1 cellular context compared by ENCODE assay signal in the genomic region with DNA sequence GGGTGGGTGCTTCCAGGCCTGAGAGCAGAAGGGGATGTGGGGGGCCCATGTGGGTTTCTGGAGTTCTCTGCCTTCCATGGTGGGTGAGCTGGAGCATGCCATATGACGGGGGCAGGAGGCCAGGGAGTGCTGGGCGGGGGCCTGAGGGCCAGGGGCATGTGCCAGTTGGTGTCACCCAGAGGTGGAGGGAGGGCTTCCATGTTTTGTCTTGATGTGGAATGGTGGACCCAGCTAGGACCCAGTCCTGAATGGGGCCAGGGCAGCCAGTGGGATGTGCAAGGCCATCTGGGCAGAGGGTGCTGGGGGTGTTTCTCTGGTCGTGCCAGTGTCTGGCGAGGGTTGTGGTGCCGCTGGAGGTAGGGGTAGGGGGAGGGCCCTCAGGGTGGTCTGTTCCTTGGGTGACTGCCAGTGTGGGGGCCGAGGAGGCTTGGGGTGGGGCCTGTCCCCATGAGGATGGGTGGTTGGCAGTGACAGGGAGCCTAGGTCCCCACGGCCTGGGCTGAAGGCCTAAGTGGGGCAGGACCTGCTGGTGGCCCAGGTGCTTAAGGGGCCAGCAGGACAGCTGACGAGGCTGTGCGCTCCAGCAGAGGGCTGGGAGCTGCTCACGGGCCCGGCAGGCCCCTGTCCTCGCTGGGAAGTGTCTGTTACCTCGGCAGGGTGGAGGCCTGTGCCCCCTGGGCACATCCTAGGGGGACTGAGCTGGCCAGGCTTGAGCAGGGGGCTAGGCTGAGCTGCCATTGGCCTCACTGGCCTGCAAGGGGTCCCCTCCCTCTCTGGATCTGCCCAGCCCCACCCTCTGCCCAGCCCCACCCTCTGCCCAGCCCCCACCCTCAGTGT.
TF ChIP-seq lines count a peak whose summit lies in the region.

No MANE protein-coding gene starts in this region.

TF ChIP-seq in GM23338, 12 proteins besides CTCF, POLR2A, EP300 and RAD21 (continued from another document):
- no peak for TF ChIP-seq JUNB (IDR thresholded peaks at IDR 0.05; ENCODE audit: unreplicated experiment)
- TF ChIP-seq STAT1 (IDR thresholded peaks at IDR 0.05; ENCODE audit: unreplicated experiment), result no peak
- TF ChIP-seq, protein P1, sequence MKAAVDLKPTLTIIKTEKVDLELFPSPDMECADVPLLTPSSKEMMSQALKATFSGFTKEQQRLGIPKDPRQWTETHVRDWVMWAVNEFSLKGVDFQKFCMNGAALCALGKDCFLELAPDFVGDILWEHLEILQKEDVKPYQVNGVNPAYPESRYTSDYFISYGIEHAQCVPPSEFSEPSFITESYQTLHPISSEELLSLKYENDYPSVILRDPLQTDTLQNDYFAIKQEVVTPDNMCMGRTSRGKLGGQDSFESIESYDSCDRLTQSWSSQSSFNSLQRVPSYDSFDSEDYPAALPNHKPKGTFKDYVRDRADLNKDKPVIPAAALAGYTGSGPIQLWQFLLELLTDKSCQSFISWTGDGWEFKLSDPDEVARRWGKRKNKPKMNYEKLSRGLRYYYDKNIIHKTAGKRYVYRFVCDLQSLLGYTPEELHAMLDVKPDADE (IDR thresholded peaks at IDR 0.05), result no peak
- TF ChIP-seq, protein P2, sequence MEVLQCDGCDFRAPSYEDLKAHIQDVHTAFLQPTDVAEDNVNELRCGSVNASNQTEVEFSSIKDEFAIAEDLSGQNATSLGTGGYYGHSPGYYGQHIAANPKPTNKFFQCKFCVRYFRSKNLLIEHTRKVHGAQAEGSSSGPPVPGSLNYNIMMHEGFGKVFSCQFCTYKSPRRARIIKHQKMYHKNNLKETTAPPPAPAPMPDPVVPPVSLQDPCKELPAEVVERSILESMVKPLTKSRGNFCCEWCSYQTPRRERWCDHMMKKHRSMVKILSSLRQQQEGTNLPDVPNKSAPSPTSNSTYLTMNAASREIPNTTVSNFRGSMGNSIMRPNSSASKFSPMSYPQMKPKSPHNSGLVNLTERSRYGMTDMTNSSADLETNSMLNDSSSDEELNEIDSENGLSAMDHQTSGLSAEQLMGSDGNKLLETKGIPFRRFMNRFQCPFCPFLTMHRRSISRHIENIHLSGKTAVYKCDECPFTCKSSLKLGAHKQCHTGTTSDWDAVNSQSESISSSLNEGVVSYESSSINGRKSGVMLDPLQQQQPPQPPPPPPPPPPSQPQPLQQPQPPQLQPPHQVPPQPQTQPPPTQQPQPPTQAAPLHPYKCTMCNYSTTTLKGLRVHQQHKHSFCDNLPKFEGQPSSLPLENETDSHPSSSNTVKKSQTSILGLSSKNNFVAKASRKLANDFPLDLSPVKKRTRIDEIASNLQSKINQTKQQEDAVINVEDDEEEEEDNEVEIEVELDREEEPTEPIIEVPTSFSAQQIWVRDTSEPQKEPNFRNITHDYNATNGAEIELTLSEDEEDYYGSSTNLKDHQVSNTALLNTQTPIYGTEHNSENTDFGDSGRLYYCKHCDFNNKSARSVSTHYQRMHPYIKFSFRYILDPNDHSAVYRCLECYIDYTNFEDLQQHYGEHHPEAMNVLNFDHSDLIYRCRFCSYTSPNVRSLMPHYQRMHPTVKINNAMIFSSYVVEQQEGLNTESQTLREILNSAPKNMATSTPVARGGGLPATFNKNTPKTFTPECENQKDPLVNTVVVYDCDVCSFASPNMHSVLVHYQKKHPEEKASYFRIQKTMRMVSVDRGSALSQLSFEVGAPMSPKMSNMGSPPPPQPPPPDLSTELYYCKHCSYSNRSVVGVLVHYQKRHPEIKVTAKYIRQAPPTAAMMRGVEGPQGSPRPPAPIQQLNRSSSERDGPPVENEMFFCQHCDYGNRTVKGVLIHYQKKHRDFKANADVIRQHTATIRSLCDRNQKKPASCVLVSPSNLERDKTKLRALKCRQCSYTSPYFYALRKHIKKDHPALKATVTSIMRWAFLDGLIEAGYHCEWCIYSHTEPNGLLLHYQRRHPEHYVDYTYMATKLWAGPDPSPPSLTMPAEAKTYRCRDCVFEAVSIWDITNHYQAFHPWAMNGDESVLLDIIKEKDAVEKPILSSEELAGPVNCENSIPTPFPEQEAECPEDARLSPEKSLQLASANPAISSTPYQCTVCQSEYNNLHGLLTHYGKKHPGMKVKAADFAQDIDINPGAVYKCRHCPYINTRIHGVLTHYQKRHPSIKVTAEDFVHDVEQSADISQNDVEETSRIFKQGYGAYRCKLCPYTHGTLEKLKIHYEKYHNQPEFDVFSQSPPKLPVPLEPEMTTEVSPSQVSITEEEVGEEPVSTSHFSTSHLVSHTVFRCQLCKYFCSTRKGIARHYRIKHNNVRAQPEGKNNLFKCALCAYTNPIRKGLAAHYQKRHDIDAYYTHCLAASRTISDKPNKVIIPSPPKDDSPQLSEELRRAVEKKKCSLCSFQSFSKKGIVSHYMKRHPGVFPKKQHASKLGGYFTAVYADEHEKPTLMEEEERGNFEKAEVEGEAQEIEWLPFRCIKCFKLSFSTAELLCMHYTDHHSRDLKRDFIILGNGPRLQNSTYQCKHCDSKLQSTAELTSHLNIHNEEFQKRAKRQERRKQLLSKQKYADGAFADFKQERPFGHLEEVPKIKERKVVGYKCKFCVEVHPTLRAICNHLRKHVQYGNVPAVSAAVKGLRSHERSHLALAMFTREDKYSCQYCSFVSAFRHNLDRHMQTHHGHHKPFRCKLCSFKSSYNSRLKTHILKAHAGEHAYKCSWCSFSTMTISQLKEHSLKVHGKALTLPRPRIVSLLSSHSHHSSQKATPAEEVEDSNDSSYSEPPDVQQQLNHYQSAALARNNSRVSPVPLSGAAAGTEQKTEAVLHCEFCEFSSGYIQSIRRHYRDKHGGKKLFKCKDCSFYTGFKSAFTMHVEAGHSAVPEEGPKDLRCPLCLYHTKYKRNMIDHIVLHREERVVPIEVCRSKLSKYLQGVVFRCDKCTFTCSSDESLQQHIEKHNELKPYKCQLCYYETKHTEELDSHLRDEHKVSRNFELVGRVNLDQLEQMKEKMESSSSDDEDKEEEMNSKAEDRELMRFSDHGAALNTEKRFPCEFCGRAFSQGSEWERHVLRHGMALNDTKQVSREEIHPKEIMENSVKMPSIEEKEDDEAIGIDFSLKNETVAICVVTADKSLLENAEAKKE (CRISPR knock-in tag; IDR thresholded peaks at IDR 0.05), result no peak
